ENCODE assay signal across 20 cellular contexts in genomic region chr3:143167956-143168355, GRCh38. TPM values are rescaled to one million over a fixed set of nuclear protein-coding genes. Genes with fewer than 3 reads are reported as not detected.
DNase-seq lines count a peak whose midpoint lies in the region; ATAC-seq and TF ChIP-seq lines count a peak whose summit lies in the region.
"Had no signal": no experiment of that assay in that cellular context is flagged by ENCODE, and none has a peak within 500 bp of the region (broad histone marks: within the 10 kb centered on the region; RNA-seq: fewer than 3 reads in every experiment).

No MANE protein-coding gene starts in this region.

- H3K4me2 ChIP-seq in GM23338: no peak overlapping the region

- intact Hi-C loops in natural killer cell (cut with micrococcal nuclease): loop anchor here (2.0 kb wide), 1 partner anchor 15 kb away; no protein-coding TSS in a partner anchor

- no peak for TF ChIP-seq CTCF in RWPE2 (IDR thresholded peaks at IDR 0.05; ENCODE audit: poor library complexity, severe bottlenecking)
- TF ChIP-seq CTCF in natural killer cell (IDR thresholded peaks at IDR 0.05): no peak
- TF ChIP-seq CTCF in GM23338 (conservative IDR thresholded peaks at IDR 0.05; ENCODE audit: low read depth in 2 of 2): no peak

- in situ Hi-C loops in KBM-7 (cut with MboI; ENCODE audit: low pct_unique_long_range_greater_than_20kb, low sequenced_read_pairs): no loop called here

- H3K27me3 Mint-ChIP-seq in natural killer cell (ENCODE audit: low read depth in 2 of 2) (no peaks in the 10 kb centered on the region), GM23338 (ENCODE audit: insufficient read depth, low read depth, poor library complexity) (peaks cover 7% of the 10 kb centered on the region)

- H3K4me3 Mint-ChIP-seq in natural killer cell: peak overlapping the region; percentile 68
- H3K4me3 Mint-ChIP-seq in GM23338: no peak overlapping the region
- H3K4me3 Mint-ChIP-seq: stimulated activated effector memory CD8-positive, alpha-beta T cell treated with anti-CD3 and anti-CD28 coated beads, Interleukin-12 subunit alpha, Interleukin-12 subunit beta, amount 100 ng/mL, for 72 hours had no signal

- no peak overlapping the region for H2AFZ ChIP-seq in GM23338

- no peaks in the 10 kb centered on the region for H3K9me3 ChIP-seq in RWPE2 (ENCODE audit: severe bottlenecking)
- H3K9me3 ChIP-seq: esophagus squamous epithelium, neutrophil had no signal

- H3K4me3 ChIP-seq in RWPE2 (ENCODE audit: severe bottlenecking) (no peak overlapping the region), GM23338 (no peak overlapping the region)
- H3K4me3 ChIP-seq: esophagus squamous epithelium, GM12878 had no signal

- H3K27ac Mint-ChIP-seq in natural killer cell (peak overlapping the region; percentile 93 to 96), GM23338 (no peak overlapping the region)
- H3K27ac Mint-ChIP-seq: stimulated activated effector memory CD8-positive, alpha-beta T cell treated with anti-CD3 and anti-CD28 coated beads, Interleukin-12 subunit alpha, Interleukin-12 subunit beta, amount 100 ng/mL, for 72 hours had no signal

- peak; percentile 53 for DNase-seq in HPDE6-E6E7 (ENCODE audit: extremely low spot score)
- no peak for DNase-seq in RWPE2 (ENCODE audit: low spot score)
- no peak for DNase-seq in natural killer cell
- DNase-seq in KBM-7: no peak
- DNase-seq in GM23338 (ENCODE audit: low spot score): no peak
- DNase-seq: activated CD4-positive, alpha-beta T cell treated with anti-CD3 and anti-CD28 coated beads for 4 hours; activated CD8-positive, alpha-beta memory T cell treated with anti-CD3 and anti-CD28 coated beads, Interleukin-2, amount 50 U/mL, for 4 hours; activated gamma-delta T cell; esophagus squamous epithelium; GF-D8; MM.1S; NCI-H187; NCI-H345; retina had no signal

- no peaks in the 10 kb centered on the region for H3F3A ChIP-seq in GM23338 (replicated peaks; ENCODE audit: low read depth)

- TF ChIP-seq POLR2A in GM18505 (IDR thresholded peaks at IDR 0.05; ENCODE audit: borderline replicate concordance, extremely low read depth, insufficient read depth, insufficient read length): no peak

- peaks cover 5% of the 10 kb centered on the region for H3K9me2 ChIP-seq in GM23338 (ENCODE audit: insufficient read depth)

- H3K79me2 ChIP-seq in GM23338 (replicated peaks; ENCODE audit: insufficient read depth): no peaks in the 10 kb centered on the region

- H3K4me1 ChIP-seq in RWPE2 (ENCODE audit: insufficient read depth, poor library complexity, severe bottlenecking): peaks cover 28% of the 10 kb centered on the region
- peaks cover 4% of the 10 kb centered on the region for H3K4me1 ChIP-seq in GM23338 (ENCODE audit: insufficient read depth)

- H3K9me3 Mint-ChIP-seq in natural killer cell (no peaks in the 10 kb centered on the region), GM23338 (peaks cover 5% of the 10 kb centered on the region)
- H3K9me3 Mint-ChIP-seq: stimulated activated effector memory CD8-positive, alpha-beta T cell treated with anti-CD3 and anti-CD28 coated beads, Interleukin-12 subunit alpha, Interleukin-12 subunit beta, amount 100 ng/mL, for 72 hours had no signal

- H3K4me1 Mint-ChIP-seq in natural killer cell (peaks cover 91 to 97% of the 10 kb centered on the region in 2 donors), GM23338 (peaks cover 13% of the 10 kb centered on the region; the same call in 2 of the 3 replicates)

- H3K27me3 ChIP-seq in RWPE2 (ENCODE audit: insufficient read depth, poor library complexity, severe bottlenecking): no peaks in the 10 kb centered on the region
- H3K27me3 ChIP-seq in GM23338 (ENCODE audit: insufficient read depth): no peaks in the 10 kb centered on the region
- H3K27me3 ChIP-seq: esophagus squamous epithelium, neutrophil had no signal

- peaks cover 1% of the 10 kb centered on the region for H3K36me3 Mint-ChIP-seq in natural killer cell
- peaks cover 1% of the 10 kb centered on the region; the same call in 2 of the 3 replicates for H3K36me3 Mint-ChIP-seq in GM23338 (ENCODE audit: low read depth)
- H3K36me3 Mint-ChIP-seq: stimulated activated effector memory CD8-positive, alpha-beta T cell treated with anti-CD3 and anti-CD28 coated beads, Interleukin-12 subunit alpha, Interleukin-12 subunit beta, amount 100 ng/mL, for 72 hours had no signal

- ATAC-seq in RWPE2 (ENCODE audit: low read depth) (peak; percentile 97), esophagus mucosa (peak; percentile 84), natural killer cell (no peak), GM23338 (no peak), GM18505 (IDR thresholded peaks at IDR 0.05; ENCODE audit: unreplicated experiment) (no peak)
- ATAC-seq: GM12878; stimulated activated effector memory CD8-positive, alpha-beta T cell treated with anti-CD3 and anti-CD28 coated beads, Interleukin-12 subunit alpha, Interleukin-12 subunit beta, amount 100 ng/mL, for 72 hours had no signal

- H4K20me1 ChIP-seq in GM23338 (replicated peaks; ENCODE audit: insufficient read depth): no peaks in the 10 kb centered on the region

- H3K27ac ChIP-seq in RWPE2 (ENCODE audit: poor library complexity, severe bottlenecking): peak overlapping the region; percentile 81
- no peak overlapping the region for H3K27ac ChIP-seq in GM23338 (ENCODE audit: low read depth)
- H3K27ac ChIP-seq: esophagus squamous epithelium, neutrophil had no signal

- H3K36me3 ChIP-seq in RWPE2 (ENCODE audit: low read depth) (no peaks in the 10 kb centered on the region), GM23338 (ENCODE audit: insufficient read depth) (no peaks in the 10 kb centered on the region)
- H3K36me3 ChIP-seq: esophagus squamous epithelium, neutrophil had no signal

TF ChIP-seq in GM23338, 12 proteins besides CTCF, POLR2A, EP300 and RAD21:
- TF ChIP-seq EZH2 (IDR thresholded peaks at IDR 0.05; ENCODE audit: low read depth, unreplicated experiment): no peak
- no peak for TF ChIP-seq EZH2phosphoT487 (IDR thresholded peaks at IDR 0.05; ENCODE audit: unreplicated experiment)
- TF ChIP-seq ZNF114 (CRISPR knock-in tag; IDR thresholded peaks at IDR 0.05): no peak
- no peak for TF ChIP-seq REST (IDR thresholded peaks at IDR 0.05; ENCODE audit: unreplicated experiment)
- no peak for TF ChIP-seq CREB1 (CRISPR knock-in tag; IDR thresholded peaks at IDR 0.05; ENCODE audit: low read depth)
- TF ChIP-seq ETS1 (IDR thresholded peaks at IDR 0.05): no peak
- no peak for TF ChIP-seq POLR2AphosphoS5 (IDR thresholded peaks at IDR 0.05; ENCODE audit: low read depth)

RNA-seq across cellular contexts. Expression of gene CHST2, which starts 48.4 kb away (rescaled TPM):
- 1.5 TPM for total RNA-seq in esophagus mucosa
- total RNA-seq in natural killer cell: 100 to 1,000 TPM in 1 of 3 donors, 10 to 100 TPM in 2; 74.6 to 113 (median 95.4) TPM
- total RNA-seq in GM23338 (2014; rRNA removed; shearing (Covaris generic)): 23.5 and 28.3 TPM in 2 replicates
- polyA plus RNA-seq in GM23338 (2016; fragmentation: Nextera tagmentation; extraction: Ambion mirVana): 4.1 and 4.3 TPM in 2 replicates
- total RNA-seq: HT-29 had no signal

Comparison
In these comparisons a context has a peak if more than half of its experiments do, and no peak if none do; other contexts are left out.
1. ATAC-seq: peak in RWPE2 (single experiment) and esophagus mucosa (single experiment); none in natural killer cell (0 of 3), GM23338 (single experiment) and GM18505 (single experiment).